ENCODE assay signal across 17 cellular contexts in genomic region chr4:148430847-148431246, GRCh38.
"Had no signal": no experiment of that assay in that cellular context is flagged by ENCODE, and none has a peak within 500 bp of the region (broad histone marks: within the 10 kb centered on the region; RNA-seq: fewer than 3 reads in every experiment).

No MANE protein-coding gene starts in this region.

- H3K9me3 ChIP-seq: ovary, sigmoid colon, spleen, testis, upper lobe of left lung had no signal

- ATAC-seq: activated CD8-positive, alpha-beta T cell treated with anti-CD3 and anti-CD28 coated beads for 36 hours; natural killer cell; stimulated activated memory B cell treated with anti-CD40 and anti-IgM and Interleukin-4, amounts not matched to agents 10 μg/mL and 1 μg/mL and 100 μg/mL, for 72 hours had no signal

- H3K4me3 ChIP-seq: dorsolateral prefrontal cortex, ovary, sigmoid colon, spleen, testis, upper lobe of left lung had no signal

- H3K27ac ChIP-seq: dorsolateral prefrontal cortex, ovary, sigmoid colon, spleen, testis, upper lobe of left lung had no signal

- H3K27me3 ChIP-seq: dorsolateral prefrontal cortex, ovary, sigmoid colon, spleen, testis, upper lobe of left lung had no signal

- DNase-seq: activated CD4-positive, alpha-beta T cell treated with anti-CD3 and anti-CD28 coated beads, Interleukin-2, amount 10 ng/mL, durations not matched to agents 24 days and 14 days; activated CD8-positive, alpha-beta T cell treated with anti-CD3 and anti-CD28 coated beads for 36 hours; activated naive CD4-positive, alpha-beta T cell treated with anti-CD3 and anti-CD28 coated beads for 36 hours; activated T-cell treated with anti-CD3 and anti-CD28 coated beads, Interleukin-2, amount 50 U/mL, for 24 hours; dorsolateral prefrontal cortex; erythroblast; foreskin melanocyte; mesenchymal stem cell; natural killer cell; ovary; sigmoid colon; spleen; stimulated activated CD4-positive, alpha-beta T cell treated with anti-CD3 and anti-CD28 coated beads, Interleukin-4, amount 100 ng/mL, for 4 hours; testis; upper lobe of left lung had no signal

- FAIRE-seq: bronchial epithelial cell had no signal

- H3K36me3 ChIP-seq: ovary, sigmoid colon, upper lobe of left lung had no signal

- H3K4me1 ChIP-seq: testis had no signal
